1 cellular context compared by ENCODE assay signal in genomic region chrX:41475166-41475565, GRCh38.
TF ChIP-seq lines count a peak whose summit lies in the region.

No MANE protein-coding gene starts in this region.

TF ChIP-seq in HepG2, 621 proteins besides CTCF, POLR2A, EP300 and RAD21:
- TF ChIP-seq ARHGAP35 (CRISPR knock-in tag; IDR thresholded peaks at IDR 0.05; ENCODE audit: borderline replicate concordance) (no peak), PAF1 (CRISPR knock-in tag; IDR thresholded peaks at IDR 0.05) (no peak), SP2 (CRISPR knock-in tag; IDR thresholded peaks at IDR 0.05) (no peak)
